ENCODE assay signal across 8 cellular contexts in genomic region chr11:64723117-64723906, GRCh38. TPM values are rescaled to one million over a fixed set of nuclear protein-coding genes. Genes with fewer than 3 reads are reported as not detected.
DNase-seq lines count a peak whose midpoint lies in the region; ATAC-seq and TF ChIP-seq lines count a peak whose summit lies in the region.

Gene NRXN2, minus strand, starts transcription at chr11:64723197. Its CDS starts 9,498 bp downstream, at chr11:64713699.

- peak within 1 kb of the TSS; percentile 73 for H3K4me3 ChIP-seq in AG09309 (ENCODE audit: control insufficient read depth, low read depth, low read length)

- H3K36me3 Mint-ChIP-seq in activated CD8-positive, alpha-beta T cell treated with anti-CD3 and anti-CD28 coated beads, Interleukin-2, amount 10 ng/mL, durations not matched to agents 7 days and 5 days (ENCODE audit: low read depth): peaks cover 11% of the 10 kb centered on the region
- peaks cover 7% of the 10 kb centered on the region for H3K36me3 Mint-ChIP-seq in memory B cell

- H3K27ac Mint-ChIP-seq in activated CD8-positive, alpha-beta T cell treated with anti-CD3 and anti-CD28 coated beads, Interleukin-2, amount 10 ng/mL, durations not matched to agents 7 days and 5 days: peak within 1 kb of the TSS; percentile 57
- H3K27ac Mint-ChIP-seq in memory B cell: peak within 1 kb of the TSS; percentile 30

- DNase-seq in AG09309 (ENCODE audit: low read depth): no peak
- peak; percentile 94 for DNase-seq in NCI-H69 (lab: John Stamatoyannopoulos, UW)
- peak; percentile 89 for DNase-seq in activated CD8-positive, alpha-beta T cell treated with anti-CD3 and anti-CD28 coated beads, Interleukin-2, amount 10 ng/mL, durations not matched to agents 7 days and 5 days
- DNase-seq in effector CD4-positive, alpha-beta T cell: peak; percentile 79
- DNase-seq in memory B cell (ENCODE audit: low spot score in 2 of 2): peak; percentile 80 to 90
- peak; percentile 70 for DNase-seq in stimulated activated CD8-positive, alpha-beta memory T cell treated with anti-CD3 and anti-CD28 coated beads, Interleukin-12 subunit alpha, Interleukin-12 subunit beta, amount 100 ng/mL, for 24 hours (ENCODE audit: extremely low read depth)

- POLR2A ChIA-PET in activated CD8-positive, alpha-beta T cell treated with anti-CD3 and anti-CD28 coated beads, Interleukin-2, amount 10 ng/mL, durations not matched to agents 7 days and 5 days (lab: Charles Lee): no interaction called here

- TF ChIP-seq CTCF in AG09309 (IDR thresholded peaks at IDR 0.05; ENCODE audit: control insufficient read depth, insufficient read depth, low read depth, low read length, missing control alignments): peak; percentile 94

- peaks cover 17% of the 10 kb centered on the region for H3K4me1 Mint-ChIP-seq in activated CD8-positive, alpha-beta T cell treated with anti-CD3 and anti-CD28 coated beads, Interleukin-2, amount 10 ng/mL, durations not matched to agents 7 days and 5 days (ENCODE audit: low read depth)
- peaks cover 18% of the 10 kb centered on the region for H3K4me1 Mint-ChIP-seq in memory B cell

- H3K4me3 Mint-ChIP-seq in activated CD8-positive, alpha-beta T cell treated with anti-CD3 and anti-CD28 coated beads, Interleukin-2, amount 10 ng/mL, durations not matched to agents 7 days and 5 days: peak within 1 kb of the TSS; percentile 61
- H3K4me3 Mint-ChIP-seq in memory B cell: peak within 1 kb of the TSS; percentile 72

- no peaks in the 10 kb centered on the region for H3K9me3 Mint-ChIP-seq in activated CD8-positive, alpha-beta T cell treated with anti-CD3 and anti-CD28 coated beads, Interleukin-2, amount 10 ng/mL, durations not matched to agents 7 days and 5 days (ENCODE audit: insufficient read depth)
- H3K9me3 Mint-ChIP-seq in memory B cell: no peaks in the 10 kb centered on the region

- CTCF ChIA-PET in activated CD8-positive, alpha-beta T cell treated with anti-CD3 and anti-CD28 coated beads, Interleukin-2, amount 10 ng/mL, durations not matched to agents 7 days and 5 days (lab: Charles Lee): interaction anchor here (1.4 to 1.7 kb wide), 2 partner anchors 19 to 35 kb away, joined by 5 read pairs; no protein-coding TSS in a partner anchor

- H3K27me3 Mint-ChIP-seq in activated CD8-positive, alpha-beta T cell treated with anti-CD3 and anti-CD28 coated beads, Interleukin-2, amount 10 ng/mL, durations not matched to agents 7 days and 5 days (ENCODE audit: low read depth): peaks cover 27% of the 10 kb centered on the region
- peaks cover 25% of the 10 kb centered on the region for H3K27me3 Mint-ChIP-seq in memory B cell

- ATAC-seq in GM19043 (IDR thresholded peaks at IDR 0.05; ENCODE audit: low read depth, unreplicated experiment): peak; percentile 82
- ATAC-seq in HG03442 (IDR thresholded peaks at IDR 0.05; ENCODE audit: unreplicated experiment): peak; percentile 73
- peak; percentile 99 for ATAC-seq in activated CD8-positive, alpha-beta T cell treated with anti-CD3 and anti-CD28 coated beads, Interleukin-2, amount 10 ng/mL, durations not matched to agents 7 days and 5 days
- peak; percentile 87 for ATAC-seq in memory B cell (ENCODE audit: low read depth)

RNA-seq across cellular contexts. Expression of gene NRXN2, which starts in this region (rescaled TPM):
- under 1 TPM; 0.13 to 0.34 TPM for total RNA-seq in activated CD8-positive, alpha-beta T cell treated with anti-CD3 and anti-CD28 coated beads, Interleukin-2, amount 10 ng/mL, durations not matched to agents 7 days and 5 days

Comparison
In these comparisons a context has a peak if more than half of its experiments do, and no peak if none do; other contexts are left out.
1. Peak in DNase-seq and ATAC-seq in activated CD8-positive, alpha-beta T cell treated with anti-CD3 and anti-CD28 coated beads, Interleukin-2, amount 10 ng/mL, durations not matched to agents 7 days and 5 days; RNA of the gene not detected or under 1 TPM.